1 cellular context compared by ENCODE assay signal in genomic region chr10:15784662-15785300, GRCh38.
TF ChIP-seq lines count a peak whose summit lies in the region.

No MANE protein-coding gene starts in this region.

TF ChIP-seq in SK-N-SH, 30 proteins besides CTCF, POLR2A, EP300 and RAD21 (continued from another document):
- no peak for TF ChIP-seq IRF3 (IDR thresholded peaks at IDR 0.05; ENCODE audit: low read depth, low read length)
- no peak for TF ChIP-seq GATA2 (CRISPR knock-in tag; IDR thresholded peaks at IDR 0.05)
- no peak for TF ChIP-seq TAF1 (IDR thresholded peaks at IDR 0.05; ENCODE audit: borderline replicate concordance, low read depth, low read length)
- TF ChIP-seq NRF1 (IDR thresholded peaks at IDR 0.05; ENCODE audit: low read depth, low read length), result no peak
- no peak for TF ChIP-seq PBX3 (IDR thresholded peaks at IDR 0.05)
- no peak for TF ChIP-seq SMC3 (IDR thresholded peaks at IDR 0.05; ENCODE audit: low read depth, low read length)
- TF ChIP-seq CHD2 (IDR thresholded peaks at IDR 0.05; ENCODE audit: low read length, partially characterized antibody), result no peak
- no peak for TF ChIP-seq NFIC (IDR thresholded peaks at IDR 0.05; ENCODE audit: borderline replicate concordance)
- TF ChIP-seq RFX5 (IDR thresholded peaks at IDR 0.05; ENCODE audit: low read length), result no peak
- no peak for TF ChIP-seq YY1 (IDR thresholded peaks at IDR 0.05; ENCODE audit: low read depth)
- TF ChIP-seq RCOR1 (IDR thresholded peaks at IDR 0.05; ENCODE audit: low read length), result no peak
TF ChIP-seq in SK-N-SH: peak in this region for 0.
